ENCODE assay signal across 16 cellular contexts in genomic region chr16:61128545-61129323, GRCh38.
DNase-seq lines count a peak whose midpoint lies in the region; ATAC-seq and TF ChIP-seq lines count a peak whose summit lies in the region.
"Had no signal": no experiment of that assay in that cellular context is flagged by ENCODE, and none has a peak within 500 bp of the region (broad histone marks: within the 10 kb centered on the region; RNA-seq: fewer than 3 reads in every experiment).

No MANE protein-coding gene starts in this region.

- H3K36me3 Mint-ChIP-seq in WTC11 (peaks cover 3% of the 10 kb centered on the region), MCF 10A (ENCODE audit: insufficient read depth, unreplicated experiment) (no peaks in the 10 kb centered on the region)
- H3K36me3 Mint-ChIP-seq: CD4-positive, alpha-beta memory T cell had no signal

- no peak overlapping the region for H4K5ac ChIP-seq in mesendoderm (ENCODE audit: low read length)

- no peak overlapping the region for H3K56ac ChIP-seq in mesendoderm (ENCODE audit: low read length)

- no peaks in the 10 kb centered on the region for H3K9me3 ChIP-seq in neuronal stem cell (replicated peaks in 1 of 2; ENCODE audit: control insufficient read depth in 2 of 2, insufficient read depth in 1 of 2, low read depth in 1 of 2, low read length in 2 of 2)

- peak overlapping the region; percentile 60 for H3K9ac ChIP-seq in neuronal stem cell (ENCODE audit: low read depth, low read length, poor library complexity)
- H3K9ac ChIP-seq in mesendoderm (ENCODE audit: low read length) = no peak overlapping the region

- no peaks in the 10 kb centered on the region for H3K79me1 ChIP-seq in neuronal stem cell (ENCODE audit: low read depth, low read length)
- no peaks in the 10 kb centered on the region for H3K79me1 ChIP-seq in mesendoderm (ENCODE audit: low read length)

- H3K4me1 Mint-ChIP-seq in stimulated activated naive CD8-positive, alpha-beta T cell treated with anti-CD3 and anti-CD28 coated beads, Interleukin-15, amount 100 ng/mL, for 72 hours = no peaks in the 10 kb centered on the region
- peaks cover 9% of the 10 kb centered on the region for H3K4me1 Mint-ChIP-seq in WTC11
- H3K4me1 Mint-ChIP-seq in MCF 10A (ENCODE audit: insufficient read depth, unreplicated experiment) = no peaks in the 10 kb centered on the region
- H3K4me1 Mint-ChIP-seq: CD4-positive, alpha-beta memory T cell had no signal

- no peak overlapping the region for H3K27ac ChIP-seq in neuronal stem cell (replicated peaks; ENCODE audit: low read length)
- H3K27ac ChIP-seq in mesendoderm (ENCODE audit: low read depth, low read length) = no peak overlapping the region

- no TSS peak for BruUV-seq in MCF 10A (replicated peaks; lab: Mats Ljungman, UMichigan)

- H2BK120ac ChIP-seq in neuronal stem cell (ENCODE audit: low read depth, low read length) (no peak overlapping the region), mesendoderm (ENCODE audit: low read depth, low read length) (no peak overlapping the region)

- intact Hi-C loops in MCF 10A (cut with micrococcal nuclease) = no loop called here

- TF ChIP-seq CTCF in WTC11 (IDR thresholded peaks at IDR 0.05) (no peak), MCF 10A (IDR thresholded peaks at IDR 0.05; ENCODE audit: unreplicated experiment) (no peak)

- H3K9me3 Mint-ChIP-seq in stimulated activated naive CD8-positive, alpha-beta T cell treated with anti-CD3 and anti-CD28 coated beads, Interleukin-15, amount 100 ng/mL, for 72 hours = peaks cover 22 to 35% of the 10 kb centered on the region in 2 donors
- H3K9me3 Mint-ChIP-seq in WTC11 = peaks cover 16% of the 10 kb centered on the region
- H3K9me3 Mint-ChIP-seq in MCF 10A (ENCODE audit: unreplicated experiment) = peaks cover 7% of the 10 kb centered on the region

- H3K4me3 ChIP-seq in neuronal stem cell (ENCODE audit: low read length in 2 of 2) (no peak overlapping the region), mesendoderm (ENCODE audit: low read length) (no peak overlapping the region)

- H3K4me3 Mint-ChIP-seq in stimulated activated naive CD8-positive, alpha-beta T cell treated with anti-CD3 and anti-CD28 coated beads, Interleukin-15, amount 100 ng/mL, for 72 hours = no peak overlapping the region
- H3K4me3 Mint-ChIP-seq in WTC11 (peak overlapping the region; percentile 47; the same call in 1 of the 2 replicates), MCF 10A (ENCODE audit: unreplicated experiment) (no peak overlapping the region)
- H3K4me3 Mint-ChIP-seq: CD4-positive, alpha-beta memory T cell had no signal

- H3K79me2 ChIP-seq in mesendoderm (ENCODE audit: control insufficient read depth, insufficient read depth, low read length) = no peaks in the 10 kb centered on the region

- H3K4ac ChIP-seq in neuronal stem cell (ENCODE audit: low read length) (no peak overlapping the region), mesendoderm (ENCODE audit: low read depth, low read length) (no peak overlapping the region)

- H3K23ac ChIP-seq in neuronal stem cell (ENCODE audit: low read depth, low read length, poor library complexity) (no peak overlapping the region), mesendoderm (ENCODE audit: low read length) (no peak overlapping the region)

- H3K27me3 ChIP-seq in neuronal stem cell (ENCODE audit: control insufficient read depth in 3 of 3, insufficient read depth in 3 of 3, low read depth in 1 of 3, low read length in 3 of 3) = no peaks in the 10 kb centered on the region
- H3K27me3 ChIP-seq in mesendoderm (ENCODE audit: insufficient read depth, low read length, poor library complexity) = no peaks in the 10 kb centered on the region

- H4K91ac ChIP-seq in neuronal stem cell (ENCODE audit: low read depth, low read length, poor library complexity) = no peak overlapping the region

- CTCF ChIA-PET in WTC11 (lab: Charles Lee) (no interaction called here), MCF 10A (lab: Yijun Ruan, JAX) (no interaction called here)

- H3K4me1 ChIP-seq in neuronal stem cell (ENCODE audit: control insufficient read depth in 2 of 2, insufficient read depth in 1 of 2, low read depth in 1 of 2, low read length in 2 of 2) (no peaks in the 10 kb centered on the region), mesendoderm (ENCODE audit: control insufficient read depth, low read depth, low read length) (no peaks in the 10 kb centered on the region)

- no peak for DNase-seq in stimulated activated naive CD8-positive, alpha-beta T cell treated with anti-CD3 and anti-CD28 coated beads, Interleukin-15, amount 100 ng/mL, for 72 hours
- DNase-seq in stimulated activated naive CD8-positive, alpha-beta T cell treated with anti-CD3 and anti-CD28 coated beads, Interleukin-15, Interleukin-2, amounts not matched to agents 100 U/mL and 50 U/mL, for 24 hours = no peak
- DNase-seq in WTC11 (ENCODE audit: low spot score) (no peak), neuronal stem cell (ENCODE audit: low spot score) (no peak), MCF 10A (ENCODE audit: unreplicated experiment) (no peak), DMS 273 treated with DMSO at 0.1 percent for 48 hours (lab: John Stamatoyannopoulos, UW) (no peak), mesendoderm (no peak)
- DNase-seq: AML-193; CD4-positive, alpha-beta memory T cell; GOT3; KBM-7; NCI-H1105; NCI-H187; NCI-H524; SIG-M5 had no signal

- peak overlapping the region; percentile 3 for H4K8ac ChIP-seq in neuronal stem cell (ENCODE audit: low read depth, low read length)
- no peak overlapping the region for H4K8ac ChIP-seq in mesendoderm (ENCODE audit: low read depth, low read length)

- peak; percentile 23 for ATAC-seq in stimulated activated naive CD8-positive, alpha-beta T cell treated with anti-CD3 and anti-CD28 coated beads, Interleukin-15, amount 100 ng/mL, for 72 hours
- no peak for ATAC-seq in stimulated activated naive CD8-positive, alpha-beta T cell treated with anti-CD3 and anti-CD28 coated beads, Interleukin-15, Interleukin-2, amounts not matched to agents 100 U/mL and 50 U/mL, for 24 hours
- no peak; the same call in 1 of the 2 replicates for ATAC-seq in WTC11
- no peak for ATAC-seq in GM19397 (IDR thresholded peaks at IDR 0.05; ENCODE audit: unreplicated experiment)

- H3K4me2 ChIP-seq in neuronal stem cell (ENCODE audit: insufficient read depth, low read length, poor library complexity, severe bottlenecking) (no peak overlapping the region), mesendoderm (ENCODE audit: low read length) (no peak overlapping the region)

- POLR2A ChIA-PET in WTC11 (lab: Charles Lee) = no interaction called here
- POLR2A ChIA-PET in MCF 10A (lab: Yijun Ruan, JAX) = no interaction called here

- no peak overlapping the region for H3K27ac Mint-ChIP-seq in stimulated activated naive CD8-positive, alpha-beta T cell treated with anti-CD3 and anti-CD28 coated beads, Interleukin-15, amount 100 ng/mL, for 72 hours
- no peak overlapping the region for H3K27ac Mint-ChIP-seq in WTC11
- no peak overlapping the region for H3K27ac Mint-ChIP-seq in MCF 10A (ENCODE audit: low read depth, unreplicated experiment)
- H3K27ac Mint-ChIP-seq: CD4-positive, alpha-beta memory T cell had no signal

- WGBS in neuronal stem cell (ENCODE audit: extremely low coverage in 2 of 2, insufficient read length in 2 of 2, insufficient replicate concordance in 1 of 2), 2 donors = no CpG with 5 or more reads among the region's 54 CpGs
- WGBS in mesendoderm (ENCODE audit: extremely low coverage, insufficient coverage, low lambda C conversion rate) = no CpG with 5 or more reads among the region's 54 CpGs

- H3K36me3 ChIP-seq in neuronal stem cell (replicated peaks in 1 of 2; ENCODE audit: control insufficient read depth in 2 of 2, insufficient read depth in 2 of 2, low read length in 2 of 2) = no peaks in the 10 kb centered on the region
- H3K36me3 ChIP-seq in mesendoderm (ENCODE audit: control insufficient read depth, insufficient read depth, low read length) = no peaks in the 10 kb centered on the region

- peak overlapping the region; percentile 56 for H3K14ac ChIP-seq in neuronal stem cell (ENCODE audit: low read length)

- H2BK15ac ChIP-seq in neuronal stem cell (ENCODE audit: low read length) (no peak overlapping the region), mesendoderm (replicated peaks; ENCODE audit: low read depth) (no peak overlapping the region)

- H2AK5ac ChIP-seq in neuronal stem cell (ENCODE audit: low read depth, low read length) (peak overlapping the region; percentile 28), mesendoderm (ENCODE audit: low read length) (no peak overlapping the region)

- H3K18ac ChIP-seq in neuronal stem cell (ENCODE audit: low read length) (no peak overlapping the region), mesendoderm (ENCODE audit: low read length) (no peak overlapping the region)

- no peaks in the 10 kb centered on the region for H3K27me3 Mint-ChIP-seq in stimulated activated naive CD8-positive, alpha-beta T cell treated with anti-CD3 and anti-CD28 coated beads, Interleukin-15, amount 100 ng/mL, for 72 hours
- H3K27me3 Mint-ChIP-seq in WTC11 (ENCODE audit: low read depth) = no peaks in the 10 kb centered on the region
- H3K27me3 Mint-ChIP-seq in MCF 10A (ENCODE audit: insufficient read depth, unreplicated experiment) = peaks cover 32% of the 10 kb centered on the region
- H3K27me3 Mint-ChIP-seq: CD4-positive, alpha-beta memory T cell had no signal

- H2BK5ac ChIP-seq in neuronal stem cell (ENCODE audit: low read length) (no peak overlapping the region), mesendoderm (ENCODE audit: low read length) (no peak overlapping the region)

- H2AFZ ChIP-seq in neuronal stem cell (ENCODE audit: low read length) = no peak overlapping the region

- no peak overlapping the region for H2BK12ac ChIP-seq in neuronal stem cell (ENCODE audit: low read length)

TF ChIP-seq in WTC11, 78 proteins besides CTCF, POLR2A, EP300 and RAD21 (continues in another document):
- TF ChIP-seq IRF1 (CRISPR knock-in tag; IDR thresholded peaks at IDR 0.05) (no peak), RELA (CRISPR knock-in tag; IDR thresholded peaks at IDR 0.05; ENCODE audit: borderline replicate concordance) (no peak), ZNF219 (CRISPR knock-in tag; IDR thresholded peaks at IDR 0.05; ENCODE audit: borderline replicate concordance) (no peak), KAT7 (CRISPR knock-in tag; IDR thresholded peaks at IDR 0.05; ENCODE audit: borderline replicate concordance) (no peak), MXD4 (CRISPR knock-in tag; IDR thresholded peaks at IDR 0.05; ENCODE audit: borderline replicate concordance) (no peak)
